1 cellular context compared by ENCODE assay signal in genomic region chr4:48986654-48987164, GRCh38.
TF ChIP-seq lines count a peak whose summit lies in the region.

No MANE protein-coding gene starts in this region.

TF ChIP-seq in H1, 55 proteins besides CTCF, POLR2A, EP300 and RAD21:
- TF ChIP-seq KDM4A (IDR thresholded peaks at IDR 0.05; ENCODE audit: low read depth, low read length, severe bottlenecking): no peak
- TF ChIP-seq CBX8 (IDR thresholded peaks at IDR 0.05; ENCODE audit: borderline replicate concordance, low read depth, low read length): no peak
- TF ChIP-seq, protein P1, sequence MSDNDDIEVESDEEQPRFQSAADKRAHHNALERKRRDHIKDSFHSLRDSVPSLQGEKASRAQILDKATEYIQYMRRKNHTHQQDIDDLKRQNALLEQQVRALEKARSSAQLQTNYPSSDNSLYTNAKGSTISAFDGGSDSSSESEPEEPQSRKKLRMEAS (IDR thresholded peaks at IDR 0.05): no peak
- TF ChIP-seq TEAD4 (IDR thresholded peaks at IDR 0.05; ENCODE audit: low read depth, low read length): no peak
- TF ChIP-seq POU5F1 (IDR thresholded peaks at IDR 0.05; ENCODE audit: low read depth, low read length): no peak
- TF ChIP-seq GABPA (IDR thresholded peaks at IDR 0.05; ENCODE audit: borderline replicate concordance, insufficient read depth, low read length): no peak
- TF ChIP-seq HDAC6 (IDR thresholded peaks at IDR 0.05; ENCODE audit: low read depth, low read length): no peak
- no peak for TF ChIP-seq SIN3A (conservative IDR thresholded peaks at IDR 0.05 in 1 of 2, IDR thresholded peaks at IDR 0.05 in 1 of 2; ENCODE audit: low read depth in 1 of 2, low read length in 2 of 2)
- no peak for TF ChIP-seq CHD1 (IDR thresholded peaks at IDR 0.05; ENCODE audit: low read depth, low read length)
- TF ChIP-seq KDM1A (IDR thresholded peaks at IDR 0.05; ENCODE audit: borderline replicate concordance, low read length): no peak
- no peak for TF ChIP-seq POLR2AphosphoS5 (IDR thresholded peaks at IDR 0.05; ENCODE audit: low read depth, low read length)
- TF ChIP-seq TCF12 (IDR thresholded peaks at IDR 0.05; ENCODE audit: low read depth, low read length): no peak
- TF ChIP-seq KDM5A (IDR thresholded peaks at IDR 0.05; ENCODE audit: low read length): no peak
- TF ChIP-seq CHD2 (IDR thresholded peaks at IDR 0.05; ENCODE audit: low read length): no peak
- TF ChIP-seq RXRA (IDR thresholded peaks at IDR 0.05; ENCODE audit: insufficient read depth, low read depth, low read length): no peak
- TF ChIP-seq SP1 (IDR thresholded peaks at IDR 0.05; ENCODE audit: low read depth, low read length): no peak
- TF ChIP-seq YY1 (IDR thresholded peaks at IDR 0.05; ENCODE audit: low read depth, low read length): no peak
- TF ChIP-seq, protein P2, sequence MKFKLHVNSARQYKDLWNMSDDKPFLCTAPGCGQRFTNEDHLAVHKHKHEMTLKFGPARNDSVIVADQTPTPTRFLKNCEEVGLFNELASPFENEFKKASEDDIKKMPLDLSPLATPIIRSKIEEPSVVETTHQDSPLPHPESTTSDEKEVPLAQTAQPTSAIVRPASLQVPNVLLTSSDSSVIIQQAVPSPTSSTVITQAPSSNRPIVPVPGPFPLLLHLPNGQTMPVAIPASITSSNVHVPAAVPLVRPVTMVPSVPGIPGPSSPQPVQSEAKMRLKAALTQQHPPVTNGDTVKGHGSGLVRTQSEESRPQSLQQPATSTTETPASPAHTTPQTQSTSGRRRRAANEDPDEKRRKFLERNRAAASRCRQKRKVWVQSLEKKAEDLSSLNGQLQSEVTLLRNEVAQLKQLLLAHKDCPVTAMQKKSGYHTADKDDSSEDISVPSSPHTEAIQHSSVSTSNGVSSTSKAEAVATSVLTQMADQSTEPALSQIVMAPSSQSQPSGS (IDR thresholded peaks at IDR 0.05; ENCODE audit: low read length): no peak
- TF ChIP-seq SAP30 (IDR thresholded peaks at IDR 0.05; ENCODE audit: insufficient read depth, insufficient replicate concordance, low read length): no peak
